ENCODE assay signal across 8 cellular contexts in genomic region chr5:132238169-132238744, GRCh38. TPM values are rescaled to one million over a fixed set of nuclear protein-coding genes. Genes with fewer than 3 reads are reported as not detected.
DNase-seq lines count a peak whose midpoint lies in the region; ATAC-seq and TF ChIP-seq lines count a peak whose summit lies in the region.

No MANE protein-coding gene starts in this region.

- H3K27me3 ChIP-seq in neutrophil (no peaks in the 10 kb centered on the region), thoracic aorta (replicated peaks; ENCODE audit: insufficient read depth) (no peaks in the 10 kb centered on the region)

- no peak overlapping the region for H3K4me3 ChIP-seq in neutrophil (ENCODE audit: low read depth in 1 of 2, low read length in 1 of 2)
- H3K4me3 ChIP-seq in thoracic aorta: no peak overlapping the region

- H3K4me1 ChIP-seq in neutrophil (ENCODE audit: control insufficient read depth in 1 of 2, insufficient read depth in 1 of 2, low read depth in 1 of 2, low read length in 1 of 2): no peaks in the 10 kb centered on the region
- H3K4me1 ChIP-seq in thoracic aorta (ENCODE audit: control insufficient read depth in 1 of 2, low read depth in 2 of 2): no peaks in the 10 kb centered on the region

- peak; percentile 45 for DNase-seq in NK-92 treated with Interleukin-12 subunit alpha and Interleukin-12 subunit beta, amount 100 ng/mL, for 24 hours (lab: John Stamatoyannopoulos, UW)
- DNase-seq in NK-92 (lab: John Stamatoyannopoulos, UW; ENCODE audit: unreplicated experiment) (no peak), NOMO-1 treated with DMSO at 0.1 percent for 48 hours (lab: John Stamatoyannopoulos, UW; ENCODE audit: unreplicated experiment) (peak; percentile 24), activated T-cell treated with anti-CD3 and anti-CD28 coated beads for 1 hour (ENCODE audit: low read depth) (peak; percentile 67), thoracic aorta (ENCODE audit: low spot score) (no peak)

- H3K9me3 ChIP-seq in neutrophil (no peaks in the 10 kb centered on the region), thoracic aorta (no peaks in the 10 kb centered on the region)

- TF ChIP-seq CTCF in neutrophil (IDR thresholded peaks at IDR 0.05) (peak; percentile 49), thoracic aorta (IDR thresholded peaks at IDR 0.05) (peak; percentile 87)

- H3K36me3 ChIP-seq in neutrophil: no peaks in the 10 kb centered on the region
- no peaks in the 10 kb centered on the region for H3K36me3 ChIP-seq in thoracic aorta

- no peak overlapping the region for H3K27ac ChIP-seq in neutrophil
- no peak overlapping the region for H3K27ac ChIP-seq in thoracic aorta

- ATAC-seq in HG03108 (IDR thresholded peaks at IDR 0.05; ENCODE audit: unreplicated experiment) (peak; percentile 69), esophagus mucosa (peak; percentile 73), thoracic aorta (ENCODE audit: insufficient number of reproducible peaks, low FRiP score, low read depth) (no peak)

RNA-seq across cellular contexts. Expression of gene P4HA2, which starts 10.6 kb away (rescaled TPM):
- total RNA-seq in esophagus mucosa (19.0 TPM), thoracic aorta (10 to 100 TPM; 31.3 to 47.7 TPM)

RNA-seq across cellular contexts. Expression of gene PDLIM4, which starts 19.2 kb away (rescaled TPM):
- 26.9 TPM for total RNA-seq in esophagus mucosa
- 10 to 100 TPM; 50.6 to 81.0 TPM for total RNA-seq in thoracic aorta

RNA-seq across cellular contexts. Expression of gene SLC22A4, which starts 55.9 kb away (rescaled TPM):
- 0.28 TPM for total RNA-seq in esophagus mucosa
- 1 to 10 TPM in 1 of 2 donors, under 1 TPM in 1; 0.14 to 2.1 TPM for total RNA-seq in thoracic aorta

Comparison
In these comparisons a context has a peak if more than half of its experiments do, and no peak if none do; other contexts are left out.
1. DNase-seq: peak in NK-92 treated with Interleukin-12 subunit alpha and Interleukin-12 subunit beta, amount 100 ng/mL, for 24 hours (single experiment), NOMO-1 treated with DMSO at 0.1 percent for 48 hours (single experiment) and activated T-cell treated with anti-CD3 and anti-CD28 coated beads for 1 hour (single experiment); none in NK-92 (single experiment) and thoracic aorta (single experiment).